Comparison of ENCODE assay signal across 1 cellular context in the genomic region with DNA sequence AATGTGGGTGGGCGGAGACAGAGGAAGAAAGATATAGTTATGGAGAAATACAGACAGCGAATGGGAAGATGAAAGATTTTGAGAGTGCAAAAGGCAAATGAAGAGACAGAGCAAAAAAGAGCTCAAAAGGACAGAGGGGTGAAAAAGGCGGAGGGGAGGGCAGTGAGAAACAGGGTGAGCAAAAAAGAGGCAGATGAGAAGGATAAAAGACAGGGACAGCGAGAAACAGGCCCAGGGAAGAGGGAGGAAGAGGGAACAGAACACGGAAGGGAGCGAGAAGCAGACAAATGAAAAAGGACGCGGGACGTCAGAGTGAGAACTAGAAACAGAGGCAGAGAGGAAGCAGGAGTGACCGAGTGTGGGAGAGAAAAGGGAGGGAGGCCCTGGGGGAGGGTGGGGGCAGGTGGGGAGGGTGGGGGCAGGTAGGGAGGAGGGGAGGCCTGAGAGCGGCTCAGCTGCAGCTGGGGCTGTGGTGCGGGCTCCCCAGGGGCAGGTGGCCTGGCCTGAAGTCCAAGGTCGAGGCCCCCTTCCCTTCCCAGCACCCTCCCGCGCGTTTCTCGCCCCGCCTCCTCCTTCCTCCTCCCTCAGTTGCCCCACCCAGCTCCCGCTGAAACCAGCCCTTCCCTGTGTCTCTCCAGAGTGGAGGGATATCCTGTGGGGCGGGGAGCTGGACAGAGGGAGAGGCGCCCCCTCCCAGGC.
A peak's percentile ranks its signal among the peaks of the same experiment; 100 is the strongest.
TF ChIP-seq lines count a peak whose summit lies in the region.

No MANE protein-coding gene starts in this region.

TF ChIP-seq in H1, 55 proteins besides CTCF, POLR2A, EP300 and RAD21:
- peak; percentile 22 for TF ChIP-seq KDM4A (IDR thresholded peaks at IDR 0.05; ENCODE audit: low read depth, low read length, severe bottlenecking)
- no peak for TF ChIP-seq CTBP2 (IDR thresholded peaks at IDR 0.05; ENCODE audit: borderline replicate concordance, insufficient read depth, insufficient read length, low read length)
- no peak for TF ChIP-seq CBX5 (IDR thresholded peaks at IDR 0.05; ENCODE audit: low read depth, low read length)
- TF ChIP-seq MAFK (IDR thresholded peaks at IDR 0.05; ENCODE audit: low read depth, low read length), result no peak
- no peak for TF ChIP-seq TCF12 (IDR thresholded peaks at IDR 0.05; ENCODE audit: low read depth, low read length)
- TF ChIP-seq, protein P1, sequence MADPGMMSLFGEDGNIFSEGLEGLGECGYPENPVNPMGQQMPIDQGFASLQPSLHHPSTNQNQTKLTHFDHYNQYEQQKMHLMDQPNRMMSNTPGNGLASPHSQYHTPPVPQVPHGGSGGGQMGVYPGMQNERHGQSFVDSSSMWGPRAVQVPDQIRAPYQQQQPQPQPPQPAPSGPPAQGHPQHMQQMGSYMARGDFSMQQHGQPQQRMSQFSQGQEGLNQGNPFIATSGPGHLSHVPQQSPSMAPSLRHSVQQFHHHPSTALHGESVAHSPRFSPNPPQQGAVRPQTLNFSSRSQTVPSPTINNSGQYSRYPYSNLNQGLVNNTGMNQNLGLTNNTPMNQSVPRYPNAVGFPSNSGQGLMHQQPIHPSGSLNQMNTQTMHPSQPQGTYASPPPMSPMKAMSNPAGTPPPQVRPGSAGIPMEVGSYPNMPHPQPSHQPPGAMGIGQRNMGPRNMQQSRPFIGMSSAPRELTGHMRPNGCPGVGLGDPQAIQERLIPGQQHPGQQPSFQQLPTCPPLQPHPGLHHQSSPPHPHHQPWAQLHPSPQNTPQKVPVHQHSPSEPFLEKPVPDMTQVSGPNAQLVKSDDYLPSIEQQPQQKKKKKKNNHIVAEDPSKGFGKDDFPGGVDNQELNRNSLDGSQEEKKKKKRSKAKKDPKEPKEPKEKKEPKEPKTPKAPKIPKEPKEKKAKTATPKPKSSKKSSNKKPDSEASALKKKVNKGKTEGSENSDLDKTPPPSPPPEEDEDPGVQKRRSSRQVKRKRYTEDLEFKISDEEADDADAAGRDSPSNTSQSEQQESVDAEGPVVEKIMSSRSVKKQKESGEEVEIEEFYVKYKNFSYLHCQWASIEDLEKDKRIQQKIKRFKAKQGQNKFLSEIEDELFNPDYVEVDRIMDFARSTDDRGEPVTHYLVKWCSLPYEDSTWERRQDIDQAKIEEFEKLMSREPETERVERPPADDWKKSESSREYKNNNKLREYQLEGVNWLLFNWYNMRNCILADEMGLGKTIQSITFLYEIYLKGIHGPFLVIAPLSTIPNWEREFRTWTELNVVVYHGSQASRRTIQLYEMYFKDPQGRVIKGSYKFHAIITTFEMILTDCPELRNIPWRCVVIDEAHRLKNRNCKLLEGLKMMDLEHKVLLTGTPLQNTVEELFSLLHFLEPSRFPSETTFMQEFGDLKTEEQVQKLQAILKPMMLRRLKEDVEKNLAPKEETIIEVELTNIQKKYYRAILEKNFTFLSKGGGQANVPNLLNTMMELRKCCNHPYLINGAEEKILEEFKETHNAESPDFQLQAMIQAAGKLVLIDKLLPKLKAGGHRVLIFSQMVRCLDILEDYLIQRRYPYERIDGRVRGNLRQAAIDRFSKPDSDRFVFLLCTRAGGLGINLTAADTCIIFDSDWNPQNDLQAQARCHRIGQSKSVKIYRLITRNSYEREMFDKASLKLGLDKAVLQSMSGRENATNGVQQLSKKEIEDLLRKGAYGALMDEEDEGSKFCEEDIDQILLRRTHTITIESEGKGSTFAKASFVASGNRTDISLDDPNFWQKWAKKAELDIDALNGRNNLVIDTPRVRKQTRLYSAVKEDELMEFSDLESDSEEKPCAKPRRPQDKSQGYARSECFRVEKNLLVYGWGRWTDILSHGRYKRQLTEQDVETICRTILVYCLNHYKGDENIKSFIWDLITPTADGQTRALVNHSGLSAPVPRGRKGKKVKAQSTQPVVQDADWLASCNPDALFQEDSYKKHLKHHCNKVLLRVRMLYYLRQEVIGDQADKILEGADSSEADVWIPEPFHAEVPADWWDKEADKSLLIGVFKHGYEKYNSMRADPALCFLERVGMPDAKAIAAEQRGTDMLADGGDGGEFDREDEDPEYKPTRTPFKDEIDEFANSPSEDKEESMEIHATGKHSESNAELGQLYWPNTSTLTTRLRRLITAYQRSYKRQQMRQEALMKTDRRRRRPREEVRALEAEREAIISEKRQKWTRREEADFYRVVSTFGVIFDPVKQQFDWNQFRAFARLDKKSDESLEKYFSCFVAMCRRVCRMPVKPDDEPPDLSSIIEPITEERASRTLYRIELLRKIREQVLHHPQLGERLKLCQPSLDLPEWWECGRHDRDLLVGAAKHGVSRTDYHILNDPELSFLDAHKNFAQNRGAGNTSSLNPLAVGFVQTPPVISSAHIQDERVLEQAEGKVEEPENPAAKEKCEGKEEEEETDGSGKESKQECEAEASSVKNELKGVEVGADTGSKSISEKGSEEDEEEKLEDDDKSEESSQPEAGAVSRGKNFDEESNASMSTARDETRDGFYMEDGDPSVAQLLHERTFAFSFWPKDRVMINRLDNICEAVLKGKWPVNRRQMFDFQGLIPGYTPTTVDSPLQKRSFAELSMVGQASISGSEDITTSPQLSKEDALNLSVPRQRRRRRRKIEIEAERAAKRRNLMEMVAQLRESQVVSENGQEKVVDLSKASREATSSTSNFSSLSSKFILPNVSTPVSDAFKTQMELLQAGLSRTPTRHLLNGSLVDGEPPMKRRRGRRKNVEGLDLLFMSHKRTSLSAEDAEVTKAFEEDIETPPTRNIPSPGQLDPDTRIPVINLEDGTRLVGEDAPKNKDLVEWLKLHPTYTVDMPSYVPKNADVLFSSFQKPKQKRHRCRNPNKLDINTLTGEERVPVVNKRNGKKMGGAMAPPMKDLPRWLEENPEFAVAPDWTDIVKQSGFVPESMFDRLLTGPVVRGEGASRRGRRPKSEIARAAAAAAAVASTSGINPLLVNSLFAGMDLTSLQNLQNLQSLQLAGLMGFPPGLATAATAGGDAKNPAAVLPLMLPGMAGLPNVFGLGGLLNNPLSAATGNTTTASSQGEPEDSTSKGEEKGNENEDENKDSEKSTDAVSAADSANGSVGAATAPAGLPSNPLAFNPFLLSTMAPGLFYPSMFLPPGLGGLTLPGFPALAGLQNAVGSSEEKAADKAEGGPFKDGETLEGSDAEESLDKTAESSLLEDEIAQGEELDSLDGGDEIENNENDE (IDR thresholded peaks at IDR 0.05; ENCODE audit: insufficient replicate concordance, low read length), result no peak
- TF ChIP-seq MAX (IDR thresholded peaks at IDR 0.05), result peak; percentile 54; the same call in 1 of the 2 replicates
- TF ChIP-seq, protein P2, sequence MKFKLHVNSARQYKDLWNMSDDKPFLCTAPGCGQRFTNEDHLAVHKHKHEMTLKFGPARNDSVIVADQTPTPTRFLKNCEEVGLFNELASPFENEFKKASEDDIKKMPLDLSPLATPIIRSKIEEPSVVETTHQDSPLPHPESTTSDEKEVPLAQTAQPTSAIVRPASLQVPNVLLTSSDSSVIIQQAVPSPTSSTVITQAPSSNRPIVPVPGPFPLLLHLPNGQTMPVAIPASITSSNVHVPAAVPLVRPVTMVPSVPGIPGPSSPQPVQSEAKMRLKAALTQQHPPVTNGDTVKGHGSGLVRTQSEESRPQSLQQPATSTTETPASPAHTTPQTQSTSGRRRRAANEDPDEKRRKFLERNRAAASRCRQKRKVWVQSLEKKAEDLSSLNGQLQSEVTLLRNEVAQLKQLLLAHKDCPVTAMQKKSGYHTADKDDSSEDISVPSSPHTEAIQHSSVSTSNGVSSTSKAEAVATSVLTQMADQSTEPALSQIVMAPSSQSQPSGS (IDR thresholded peaks at IDR 0.05; ENCODE audit: low read length), result no peak
- TF ChIP-seq KDM1A (IDR thresholded peaks at IDR 0.05; ENCODE audit: borderline replicate concordance, low read length), result no peak
- no peak for TF ChIP-seq CBX8 (IDR thresholded peaks at IDR 0.05; ENCODE audit: borderline replicate concordance, low read depth, low read length)
- TF ChIP-seq HDAC2 (IDR thresholded peaks at IDR 0.05; ENCODE audit: borderline replicate concordance in 1 of 2, low read depth in 2 of 2, low read length in 2 of 2), result no peak
- TF ChIP-seq SIN3A (conservative IDR thresholded peaks at IDR 0.05 in 1 of 2, IDR thresholded peaks at IDR 0.05 in 1 of 2; ENCODE audit: low read depth in 1 of 2, low read length in 2 of 2), result no peak
- TF ChIP-seq YY1 (IDR thresholded peaks at IDR 0.05; ENCODE audit: low read depth, low read length), result no peak
- peak; percentile 81 for TF ChIP-seq E2F6 (IDR thresholded peaks at IDR 0.05)
- no peak for TF ChIP-seq GABPA (IDR thresholded peaks at IDR 0.05; ENCODE audit: borderline replicate concordance, insufficient read depth, low read length)
- no peak for TF ChIP-seq EZH2 (IDR thresholded peaks at IDR 0.05; ENCODE audit: low read depth, low read length, severe bottlenecking)
- no peak for TF ChIP-seq BCL11A (IDR thresholded peaks at IDR 0.05; ENCODE audit: low read depth in 2 of 2, low read length in 2 of 2)
- TF ChIP-seq POLR2AphosphoS5 (IDR thresholded peaks at IDR 0.05; ENCODE audit: low read depth, low read length), result no peak
- no peak for TF ChIP-seq CHD2 (IDR thresholded peaks at IDR 0.05; ENCODE audit: low read length)
- TF ChIP-seq CEBPB (IDR thresholded peaks at IDR 0.05; ENCODE audit: low read depth, low read length), result no peak
- TF ChIP-seq TAF7 (optimal IDR thresholded peaks at IDR 0.05; ENCODE audit: borderline replicate concordance, low read depth, low read length), result no peak
- no peak for TF ChIP-seq TAF1 (IDR thresholded peaks at IDR 0.05; ENCODE audit: low read depth, low read length)
